8 cellular contexts compared by ENCODE assay signal in the genomic region with DNA sequence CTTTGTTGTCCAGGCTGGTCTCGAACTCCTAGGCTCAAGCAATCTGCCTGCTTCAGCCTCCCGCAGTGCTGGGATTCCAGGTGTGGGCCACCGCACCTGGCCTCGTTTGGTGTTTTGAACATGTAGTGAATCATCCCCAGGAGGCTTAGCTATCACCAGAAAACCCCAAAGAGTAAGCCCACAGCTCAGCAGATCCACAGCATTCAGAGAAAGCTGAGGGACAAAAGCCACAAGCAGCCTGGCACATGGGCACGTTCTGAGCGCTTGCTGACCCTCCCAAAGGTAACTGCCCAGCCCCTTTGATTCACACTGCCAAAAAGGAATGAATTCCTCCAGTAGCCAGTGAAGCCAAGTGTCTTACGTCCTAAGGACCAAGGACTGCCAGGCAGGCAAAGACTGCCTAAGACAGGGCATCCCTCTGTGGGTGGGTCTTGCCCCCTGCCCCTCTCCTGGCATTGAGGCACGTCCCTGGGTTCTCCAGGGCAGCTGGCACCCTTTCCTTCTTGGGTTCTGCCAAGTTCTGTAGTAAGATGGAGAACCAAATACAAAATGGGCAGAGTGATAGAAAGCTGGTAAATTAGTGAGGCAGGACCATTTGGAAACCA. TPM values are rescaled to one million over a fixed set of nuclear protein-coding genes. Genes with fewer than 3 reads are reported as not detected.
DNase-seq lines count a peak whose midpoint lies in the region; ATAC-seq and TF ChIP-seq lines count a peak whose summit lies in the region.

No MANE protein-coding gene starts in this region.

- TF ChIP-seq CTCF in RWPE2 (IDR thresholded peaks at IDR 0.05; ENCODE audit: poor library complexity, severe bottlenecking) (no peak), coronary artery (IDR thresholded peaks at IDR 0.05) (no peak), prostate gland (IDR thresholded peaks at IDR 0.05) (no peak)

- peaks cover 38% of the 10 kb centered on the region for H3K4me1 ChIP-seq in RWPE2 (ENCODE audit: insufficient read depth, poor library complexity, severe bottlenecking)
- no peaks in the 10 kb centered on the region for H3K4me1 ChIP-seq in prostate gland (replicated peaks)

- H3K9me3 ChIP-seq in RWPE2 (ENCODE audit: severe bottlenecking) (no peaks in the 10 kb centered on the region), prostate gland (no peaks in the 10 kb centered on the region)

- intact Hi-C loops in prostate gland (cut with DNase I): no loop called here
- intact Hi-C loops in posterior vena cava (cut with DNase I): loop anchor here in 1 of 2 donors (5.0 kb wide), 1 partner anchor 34 kb away; no protein-coding TSS in a partner anchor

- WGBS in prostate gland: 76% methylated on average over 8 of the region's 8 CpGs

- no peak for TF ChIP-seq POLR2A in prostate gland (IDR thresholded peaks at IDR 0.05)

- ATAC-seq in RWPE2 (ENCODE audit: low read depth) (peak; percentile 6; the same call in 1 of the 3 replicates), GM19455 (IDR thresholded peaks at IDR 0.05; ENCODE audit: unreplicated experiment) (no peak)

- no peaks in the 10 kb centered on the region for H3K27me3 ChIP-seq in RWPE2 (ENCODE audit: insufficient read depth, poor library complexity, severe bottlenecking)
- H3K27me3 ChIP-seq in prostate gland (replicated peaks; ENCODE audit: insufficient read depth): no peaks in the 10 kb centered on the region

- H3K36me3 ChIP-seq in RWPE2 (ENCODE audit: low read depth): peaks cover 45% of the 10 kb centered on the region
- no peaks in the 10 kb centered on the region for H3K36me3 ChIP-seq in prostate gland

- H3K4me3 ChIP-seq in RWPE2 (ENCODE audit: severe bottlenecking): no peak overlapping the region
- no peak overlapping the region for H3K4me3 ChIP-seq in coronary artery
- H3K4me3 ChIP-seq in prostate gland: no peak overlapping the region

- DNase-seq in D341Med (ENCODE audit: low spot score) (peak; percentile 26), RWPE2 (ENCODE audit: low spot score) (no peak), coronary artery (ENCODE audit: low spot score) (peak; percentile 47), prostate gland (ENCODE audit: low spot score) (no peak), posterior vena cava (ENCODE audit: low spot score) (no peak), amniotic stem cell (lab: John Stamatoyannopoulos, UW) (no peak), NCI-H187 (lab: John Stamatoyannopoulos, UW) (no peak)

- peak overlapping the region; percentile 100 for H3K27ac ChIP-seq in RWPE2 (ENCODE audit: poor library complexity, severe bottlenecking)
- H3K27ac ChIP-seq in coronary artery: peak overlapping the region; percentile 67 to 88
- peak overlapping the region; percentile 49 to 60 for H3K27ac ChIP-seq in prostate gland

RNA-seq across cellular contexts. Expression of gene MBP, which starts 31.7 kb away (rescaled TPM):
- 10 to 100 TPM; 19.8 to 43.5 TPM for total RNA-seq in prostate gland
- 10 to 100 TPM; 41.6 to 42.1 TPM for total RNA-seq in posterior vena cava

Comparison
In these comparisons a context has a peak if more than half of its experiments do, and no peak if none do; other contexts are left out.
1. DNase-seq: peak in D341Med (single experiment) and coronary artery (single experiment); none in RWPE2 (single experiment), prostate gland (single experiment), posterior vena cava (single experiment), amniotic stem cell (single experiment) and NCI-H187 (0 of 2).
2. Peak in every context shown above with its lines, with median percentiles within 50 percentile points of each other: H3K27ac ChIP-seq.